9 cellular contexts compared by ENCODE assay signal in the genomic region with DNA sequence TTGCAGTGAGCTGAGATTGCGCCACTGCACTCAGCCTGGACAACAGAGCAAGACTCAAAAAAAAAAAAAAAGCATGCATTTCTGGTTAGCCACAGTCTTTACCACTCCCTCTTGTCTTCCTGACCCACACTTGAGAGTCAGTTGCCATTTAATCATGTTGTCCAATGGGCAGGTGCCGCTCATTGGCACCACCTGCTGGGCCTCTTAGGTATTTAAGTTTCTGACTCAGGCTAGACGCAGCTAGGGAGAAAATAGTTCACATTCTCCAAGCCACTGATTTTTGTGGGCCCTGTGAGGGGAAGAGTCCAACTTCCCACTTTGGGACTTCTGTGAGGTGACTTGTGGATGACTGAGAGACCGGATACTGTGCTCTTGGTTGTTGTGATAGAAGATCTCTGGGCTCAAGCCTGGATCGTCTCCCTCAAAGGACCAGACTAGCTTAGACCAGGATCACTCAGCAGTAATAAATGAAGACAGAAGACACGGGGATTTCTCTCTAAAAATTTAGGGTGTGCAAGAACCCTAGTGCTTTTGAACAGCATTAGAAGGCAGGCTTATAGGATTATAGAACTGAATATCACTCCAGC. TPM values are rescaled to one million over a fixed set of nuclear protein-coding genes. Genes with fewer than 3 reads are reported as not detected.
DNase-seq lines count a peak whose midpoint lies in the region; FAIRE-seq and TF ChIP-seq lines count a peak whose summit lies in the region.
"Had no signal": no experiment of that assay in that cellular context is flagged by ENCODE, and none has a peak within 500 bp of the region (broad histone marks: within the 10 kb centered on the region; RNA-seq: fewer than 3 reads in every experiment).

No MANE protein-coding gene starts in this region.

- H3K9me2 ChIP-seq in GM23248 (ENCODE audit: insufficient read depth): no peaks in the 10 kb centered on the region

- H3K9me3 ChIP-seq in GM23248 (ENCODE audit: low read depth) (no peaks in the 10 kb centered on the region), small intestine (ENCODE audit: control insufficient read depth, low read depth) (peaks cover 1% of the 10 kb centered on the region)

- FAIRE-seq in bronchial epithelial cell (lab: Jason Lieb, UNC) (no peak), small intestine (lab: Jason Lieb, UNC) (no peak)
- FAIRE-seq: G401.6 had no signal

- H3K4me2 ChIP-seq in GM23248 (ENCODE audit: unreplicated experiment): no peak overlapping the region

- no peaks in the 10 kb centered on the region for H3F3A ChIP-seq in GM23248 (ENCODE audit: insufficient read depth)

- H3K4me1 ChIP-seq in GM23248 (ENCODE audit: insufficient read depth): no peaks in the 10 kb centered on the region
- no peaks in the 10 kb centered on the region for H3K4me1 ChIP-seq in small intestine (ENCODE audit: control insufficient read depth in 2 of 2, insufficient read depth in 1 of 2, low read depth in 1 of 2, low read length in 1 of 2)

- H3K9ac ChIP-seq in GM23248: no peak overlapping the region

- H3K27ac ChIP-seq in GM23248: no peak overlapping the region
- no peak overlapping the region for H3K27ac ChIP-seq in small intestine (ENCODE audit: low read depth in 1 of 2, low read length in 1 of 2)

- in situ Hi-C loops in GM23248 (cut with MboI): no loop called here

- WGBS in GM23248 (ENCODE audit: low coverage in 1 of 2, low lambda C conversion rate in 2 of 2, missing lambda C conversion rate in 2 of 2), 2 experiments: 46 to 55% methylated on average over 6 of the region's 6 CpGs
- 74 to 77% (median 74%) methylated on average over 6 of the region's 6 CpGs for WGBS in small intestine, 3 donors

- peaks cover 13% of the 10 kb centered on the region; the same call in 1 of the 2 replicates for H3K27me3 ChIP-seq in GM23248 (replicated peaks; ENCODE audit: insufficient read depth)
- no peaks in the 10 kb centered on the region for H3K27me3 ChIP-seq in bronchial epithelial cell (ENCODE audit: control insufficient read depth, insufficient read depth, low read length)
- H3K27me3 ChIP-seq in small intestine (ENCODE audit: control insufficient read depth in 2 of 2, insufficient read depth in 2 of 2, low read length in 2 of 2): no peaks in the 10 kb centered on the region

- H3K79me2 ChIP-seq in GM23248 (ENCODE audit: insufficient read depth): no peaks in the 10 kb centered on the region

- no peak overlapping the region for H2AFZ ChIP-seq in GM23248

- H4K20me1 ChIP-seq in GM23248 (ENCODE audit: insufficient read depth): no peaks in the 10 kb centered on the region

- H3K4me3 ChIP-seq in GM23248: no peak overlapping the region
- no peak overlapping the region for H3K4me3 ChIP-seq in bronchial epithelial cell (ENCODE audit: low read depth, low read length)
- H3K4me3 ChIP-seq in small intestine (ENCODE audit: low read depth in 1 of 2, low read length in 2 of 2): no peak overlapping the region

- peak; percentile 3 to 23 for DNase-seq in NOMO-1 (lab: John Stamatoyannopoulos, UW; ENCODE audit: unreplicated experiment in 2 of 2)
- no peak for DNase-seq in NOMO-1 treated with dmso at 0.1 percent for 144 hours (lab: John Stamatoyannopoulos, UW; ENCODE audit: unreplicated experiment)
- peak; percentile 57 for DNase-seq in GM23248
- peak; percentile 44 for DNase-seq in NOMO-1 treated with DMSO at 0.1 percent for 48 hours (lab: John Stamatoyannopoulos, UW; ENCODE audit: unreplicated experiment)
- DNase-seq in bronchial epithelial cell (ENCODE audit: low read depth): peak; percentile 25
- peak; percentile 12 for DNase-seq in small intestine
- no peak for DNase-seq in GF-D8 (lab: John Stamatoyannopoulos, UW)
- DNase-seq in C1 segment of cervical spinal cord (lab: John Stamatoyannopoulos, UW): no peak

- no peaks in the 10 kb centered on the region for H3K36me3 ChIP-seq in GM23248 (ENCODE audit: low read depth)
- H3K36me3 ChIP-seq in bronchial epithelial cell (ENCODE audit: control insufficient read depth, insufficient read depth, low read length): no peaks in the 10 kb centered on the region
- no peaks in the 10 kb centered on the region for H3K36me3 ChIP-seq in small intestine (ENCODE audit: control insufficient read depth in 2 of 2, insufficient read depth in 2 of 2, low read length in 2 of 2)

- TF ChIP-seq CTCF in bronchial epithelial cell (IDR thresholded peaks at IDR 0.05; ENCODE audit: insufficient read depth, low read length, severe bottlenecking): peak; percentile 54

RNA-seq across cellular contexts. Expression of a gene that starts 26.8 kb away (rescaled TPM):
- not detected in 2 replicates for total RNA-seq in GM23248 (2014; rRNA removed; shearing (Covaris generic))
- polyA plus RNA-seq in GM23248 (2016; fragmentation: Nextera tagmentation; extraction: Ambion mirVana) (not detected in 2 replicates), small intestine (under 1 TPM in 1 of 3 donors, not detected in 2; 0.07 TPM)
- not detected in 2 replicates for total RNA-seq in bronchial epithelial cell

Comparison
In these comparisons a context has a peak if more than half of its experiments do, and no peak if none do; other contexts are left out.
1. DNase-seq: peak in NOMO-1 (2 of 2), GM23248 (single experiment), NOMO-1 treated with DMSO at 0.1 percent for 48 hours (single experiment), bronchial epithelial cell (single experiment) and small intestine (single experiment); none in NOMO-1 treated with dmso at 0.1 percent for 144 hours (single experiment), GF-D8 (single experiment) and C1 segment of cervical spinal cord (0 of 14).